ENCODE assay signal across 8 cellular contexts in genomic region chr3:52057806-52058099, GRCh38. TPM values are rescaled to one million over a fixed set of nuclear protein-coding genes. Genes with fewer than 3 reads are reported as not detected.
DNase-seq lines count a peak whose midpoint lies in the region; ATAC-seq and TF ChIP-seq lines count a peak whose summit lies in the region.

No MANE protein-coding gene starts in this region.

- peak; percentile 2 for TF ChIP-seq POLR2A in GM19193 (IDR thresholded peaks at IDR 0.05; ENCODE audit: extremely low read depth, insufficient read depth, insufficient read length)
- no peak for TF ChIP-seq POLR2A in gastrocnemius medialis (IDR thresholded peaks at IDR 0.05)
- no peak for TF ChIP-seq POLR2A in adrenal gland (IDR thresholded peaks at IDR 0.05)

- H3K36me3 ChIP-seq in gastrocnemius medialis: peaks cover 0 to 9% of the 10 kb centered on the region in 2 donors
- H3K36me3 ChIP-seq in adrenal gland (replicated peaks in 1 of 2): peaks cover 0 to 12% of the 10 kb centered on the region in 2 donors

- TF ChIP-seq CTCF in foreskin fibroblast (IDR thresholded peaks at IDR 0.05; ENCODE audit: low read depth, low read length) (no peak), gastrocnemius medialis (IDR thresholded peaks at IDR 0.05 in 4 of 5, conservative IDR thresholded peaks at IDR 0.05 in 1 of 5) (peak in 1 of 5 experiments; percentile 3), adrenal gland (IDR thresholded peaks at IDR 0.05) (peak in 1 of 6 experiments; percentile 16)

- H3K36me3 Mint-ChIP-seq in T-helper 17 cell (ENCODE audit: low read depth): peaks cover 2% of the 10 kb centered on the region

- H3K27me3 ChIP-seq in gastrocnemius medialis (no peaks in the 10 kb centered on the region), adrenal gland (no peaks in the 10 kb centered on the region)

- no peaks in the 10 kb centered on the region for H3K27me3 Mint-ChIP-seq in T-helper 17 cell

- H3K27ac ChIP-seq in gastrocnemius medialis: peak overlapping the region; percentile 76 to 95 (median 88)
- H3K27ac ChIP-seq in adrenal gland: peak overlapping the region in 2 of 5 donors; percentile 88 to 91

- ATAC-seq in T-helper 17 cell: no peak
- ATAC-seq in gastrocnemius medialis: no peak

- H3K4me1 Mint-ChIP-seq in T-helper 17 cell: peaks cover 28% of the 10 kb centered on the region

- H3K27ac Mint-ChIP-seq in T-helper 17 cell: peak overlapping the region; percentile 94

- peak overlapping the region; percentile 64 to 71 for H3K4me3 ChIP-seq in foreskin fibroblast (ENCODE audit: low read depth in 1 of 2, low read length in 2 of 2)
- peak overlapping the region; percentile 40 to 77 (median 58) for H3K4me3 ChIP-seq in gastrocnemius medialis
- H3K4me3 ChIP-seq in adrenal gland: peak overlapping the region in 1 of 4 donors; percentile 54

- no peak for DNase-seq in T-helper 17 cell
- DNase-seq in foreskin fibroblast: no peak
- no peak for DNase-seq in gastrocnemius medialis
- DNase-seq in adrenal gland: no peak
- DNase-seq in stimulated activated CD4-positive, alpha-beta T cell treated with anti-CD3 and anti-CD28 coated beads, Interleukin-12 subunit alpha, Interleukin-12 subunit beta, amount 100 ng/mL, for 4 hours: no peak
- DNase-seq in activated effector memory CD4-positive, alpha-beta T cell treated with Interleukin-2 at 50 U/mL for 16 hours: no peak
- no peak for DNase-seq in NCI-H2227 treated with DMSO at 0.1 percent for 48 hours (lab: John Stamatoyannopoulos, UW)

- in situ Hi-C loops in gastrocnemius medialis (cut with MboI; ENCODE audit: low sequenced_read_pairs in 4 of 4): loop anchor here (5.0 to 10.0 kb wide), 3 partner anchors 53 to 87 kb away; no protein-coding TSS in a partner anchor

- H3K4me1 ChIP-seq in gastrocnemius medialis (peaks cover 25 to 29% of the 10 kb centered on the region in 2 donors), adrenal gland (replicated peaks in 1 of 2) (peaks cover 6 to 41% of the 10 kb centered on the region in 2 donors)

- intact Hi-C loops in gastrocnemius medialis (cut with DNase I; ENCODE audit: low total_unique reads) (loop anchor here (1.0 to 10.0 kb wide), 5 partner anchors 13 to 217 kb away; partner anchors contain the start of gene WDR82), adrenal gland (cut with DNase I) (loop anchor here in 1 of 2 donors (5.0 kb wide), 1 partner anchor 55 kb away; no protein-coding TSS in a partner anchor)

- peak overlapping the region; percentile 93 for H3K4me3 Mint-ChIP-seq in T-helper 17 cell

- H3K9me3 ChIP-seq in T-helper 17 cell (ENCODE audit: control insufficient read depth, low read length, poor library complexity, severe bottlenecking): no peaks in the 10 kb centered on the region
- H3K9me3 ChIP-seq in gastrocnemius medialis: no peaks in the 10 kb centered on the region
- no peaks in the 10 kb centered on the region for H3K9me3 ChIP-seq in adrenal gland (replicated peaks in 1 of 3)

- 52 to 100% (median 61%) methylated on average over 1 to 9 of the region's 9 CpGs for WGBS in adrenal gland, 4 donors

RNA-seq across cellular contexts. Expression of gene DUSP7, which starts 1.4 kb away (rescaled TPM):
- total RNA-seq in T-helper 17 cell (10 to 100 TPM; 15.8 to 18.6 TPM), gastrocnemius medialis (10 to 100 TPM; 14.0 to 39.7 (median 26.3) TPM), adrenal gland (10 to 100 TPM; 11.6 to 35.0 (median 16.5) TPM)
- polyA plus RNA-seq in adrenal gland: 10 to 100 TPM in 1 of 3 donors, 1 to 10 TPM in 2; 5.7 to 10.0 (median 7.7) TPM
